ENCODE assay signal across 8 cellular contexts in the genomic region with DNA sequence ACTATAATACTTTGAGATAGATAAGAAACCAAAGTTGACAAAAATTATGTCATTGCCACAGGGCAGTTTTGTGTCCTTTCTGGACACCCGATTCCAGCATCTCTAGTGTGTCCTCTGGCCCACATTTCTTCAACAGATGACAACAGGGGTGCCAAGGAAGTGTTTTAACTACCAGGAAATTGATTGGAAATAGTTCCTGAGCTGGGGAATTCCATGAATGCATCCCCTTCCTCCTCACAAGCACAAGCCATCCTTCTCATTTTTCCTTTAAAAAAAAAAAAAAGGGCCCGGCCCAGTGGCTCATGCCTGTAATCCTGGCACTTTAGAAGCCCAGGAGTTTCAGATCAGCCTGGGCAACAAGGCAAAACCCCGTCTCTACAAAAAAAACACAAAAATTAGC. TPM values are rescaled to one million over a fixed set of nuclear protein-coding genes. Genes with fewer than 3 reads are reported as not detected.
DNase-seq lines count a peak whose midpoint lies in the region; ATAC-seq and TF ChIP-seq lines count a peak whose summit lies in the region.

No MANE protein-coding gene starts in this region.

- H3K9ac ChIP-seq in mammary epithelial cell (ENCODE audit: insufficient read depth, low read length), result peak overlapping the region; percentile 38

- H3K4me2 ChIP-seq in mammary epithelial cell (ENCODE audit: insufficient read depth, low read depth, low read length), result peak overlapping the region; percentile 37

- H3K4me3 ChIP-seq in left ventricle myocardium inferior (peak overlapping the region; percentile 83), mammary epithelial cell (replicated peaks in 1 of 3; ENCODE audit: insufficient read depth in 1 of 3, low read depth in 2 of 3, low read length in 3 of 3) (peak overlapping the region in 1 of 3 experiments; percentile 7), muscle layer of duodenum (ENCODE audit: low read depth in 1 of 2, low read length in 2 of 2) (peak overlapping the region; percentile 81 to 94), urinary bladder (ENCODE audit: low read depth, low read length) (no peak overlapping the region)

- TF ChIP-seq CTCF in left ventricle myocardium inferior (IDR thresholded peaks at IDR 0.05; ENCODE audit: borderline replicate concordance) (no peak), mammary epithelial cell (conservative IDR thresholded peaks at IDR 0.05 in 1 of 2, IDR thresholded peaks at IDR 0.05 in 1 of 2; ENCODE audit: extremely low read depth in 1 of 2, insufficient read depth in 1 of 2, low read depth in 1 of 2, low read length in 2 of 2) (no peak)

- in situ Hi-C loops in mammary epithelial cell (cut with MboI; ENCODE audit: low sequenced_read_pairs in 2 of 2), result no loop called here

- H3K36me3 ChIP-seq in left ventricle myocardium inferior (peaks cover 27% of the 10 kb centered on the region), mammary epithelial cell (ENCODE audit: insufficient read depth, low read length) (peaks cover 20% of the 10 kb centered on the region), muscle layer of duodenum (ENCODE audit: control insufficient read depth in 1 of 2, insufficient read depth in 2 of 2, low read length in 2 of 2) (peaks cover 23 to 29% of the 10 kb centered on the region in 2 donors), urinary bladder (ENCODE audit: insufficient read depth) (peaks cover 4% of the 10 kb centered on the region)

- H2AFZ ChIP-seq in mammary epithelial cell (ENCODE audit: low read depth, low read length), result peak overlapping the region; percentile 57

- H3K27ac ChIP-seq in left ventricle myocardium inferior (replicated peaks), result peak overlapping the region; percentile 91
- peak overlapping the region; percentile 83 for H3K27ac ChIP-seq in mammary epithelial cell (ENCODE audit: insufficient read depth, low read depth, low read length)
- H3K27ac ChIP-seq in muscle layer of duodenum (ENCODE audit: low read length), result peak overlapping the region; percentile 90
- peak overlapping the region; percentile 41 for H3K27ac ChIP-seq in urinary bladder (ENCODE audit: low read depth)

- intact Hi-C loops in left ventricle myocardium inferior (cut with micrococcal nuclease), result no loop called here
- intact Hi-C loops in left ventricle myocardium superior (cut with micrococcal nuclease), result no loop called here
- intact Hi-C loops in mammary epithelial cell (cut with micrococcal nuclease), result loop anchor here (1.0 kb wide), 1 partner anchor 31 kb away; a partner anchor contains a TSS

- H3K27me3 ChIP-seq in left ventricle myocardium inferior (ENCODE audit: low read depth) (no peaks in the 10 kb centered on the region), mammary epithelial cell (ENCODE audit: insufficient read depth, low read length) (no peaks in the 10 kb centered on the region), muscle layer of duodenum (ENCODE audit: low read depth, low read length) (no peaks in the 10 kb centered on the region)

- H3K9me3 ChIP-seq in left ventricle myocardium inferior (replicated peaks) (no peaks in the 10 kb centered on the region), mammary epithelial cell (replicated peaks; ENCODE audit: insufficient read depth, low read length) (no peaks in the 10 kb centered on the region), muscle layer of duodenum (ENCODE audit: control insufficient read depth in 1 of 2, low read length in 2 of 2) (no peaks in the 10 kb centered on the region)

- TSS peak; percentile 94 for BruUV-seq in mammary epithelial cell (replicated peaks; lab: Mats Ljungman, UMichigan)

- DNase-seq in left ventricle myocardium inferior, result no peak
- no peak for DNase-seq in left ventricle myocardium superior
- no peak for DNase-seq in mammary epithelial cell
- DNase-seq in NCI-H2171 (lab: John Stamatoyannopoulos, UW), result no peak
- DNase-seq in cerebellum (ENCODE audit: low spot score), result no peak

- WGBS in mammary epithelial cell (ENCODE audit: low coverage, missing lambda C conversion rate), result 100% methylated on average over 3 of the region's 3 CpGs
- WGBS in urinary bladder, result 66% methylated on average over 3 of the region's 3 CpGs

- ATAC-seq in left ventricle myocardium superior (no peak), HG03432 (IDR thresholded peaks at IDR 0.05; ENCODE audit: unreplicated experiment) (no peak)

- no peaks in the 10 kb centered on the region for H4K20me1 ChIP-seq in mammary epithelial cell (ENCODE audit: insufficient read depth, low read length)

- H3K79me2 ChIP-seq in mammary epithelial cell (ENCODE audit: insufficient read depth, low read length), result peaks cover 8% of the 10 kb centered on the region

- CTCF ChIA-PET in mammary epithelial cell (lab: Charles Lee; ENCODE audit: low non-redundant PET), result no interaction called here

- peaks cover 29% of the 10 kb centered on the region for H3K4me1 ChIP-seq in left ventricle myocardium inferior
- H3K4me1 ChIP-seq in mammary epithelial cell (ENCODE audit: insufficient read depth, low read length), result peaks cover 27% of the 10 kb centered on the region
- peaks cover 9% of the 10 kb centered on the region in 2 donors for H3K4me1 ChIP-seq in muscle layer of duodenum (ENCODE audit: control insufficient read depth in 1 of 2, insufficient read depth in 2 of 2, low read length in 2 of 2)
- no peaks in the 10 kb centered on the region for H3K4me1 ChIP-seq in urinary bladder (ENCODE audit: insufficient read depth)

- dilution Hi-C loops in mammary epithelial cell (cut with HindIII; ENCODE audit: low sequenced_read_pairs), result no loop called here

RNA-seq across cellular contexts. Expression of a gene that starts 0.7 kb away (rescaled TPM):
- total RNA-seq in left ventricle myocardium inferior (13.2 TPM), left ventricle myocardium superior (12.1 TPM), mammary epithelial cell (10 to 100 TPM; 37.8 to 42.0 TPM), urinary bladder (9.7 TPM), cerebellum (12.8 TPM)
- polyA plus RNA-seq in mammary epithelial cell (29.4 TPM), urinary bladder (37.7 TPM)
- polyA minus RNA-seq in mammary epithelial cell, result 14.2 TPM

RNA-seq across cellular contexts. Expression of a gene that starts 9.4 kb away (rescaled TPM):
- total RNA-seq in left ventricle myocardium inferior, result 2.0 TPM
- 1.7 TPM for total RNA-seq in left ventricle myocardium superior
- total RNA-seq in mammary epithelial cell, result 1 to 10 TPM; 2.3 TPM
- polyA plus RNA-seq in mammary epithelial cell, result 2.1 TPM
- polyA minus RNA-seq in mammary epithelial cell, result not detected
- 1.3 TPM for total RNA-seq in urinary bladder
- 18.9 TPM for polyA plus RNA-seq in urinary bladder
- total RNA-seq in cerebellum, result 0.64 TPM

RNA-seq across cellular contexts. Expression of a gene that starts 9.9 kb away (rescaled TPM):
- 14.6 TPM for total RNA-seq in left ventricle myocardium inferior
- total RNA-seq in left ventricle myocardium superior, result 12.9 TPM
- 10 to 100 TPM; 21.0 to 46.6 TPM for total RNA-seq in mammary epithelial cell
- polyA plus RNA-seq in mammary epithelial cell, result 20.7 TPM
- 25.2 TPM for polyA minus RNA-seq in mammary epithelial cell
- total RNA-seq in urinary bladder, result 12.9 TPM
- 47.7 TPM for polyA plus RNA-seq in urinary bladder
- 5.6 TPM for total RNA-seq in cerebellum

RNA-seq across cellular contexts. Expression of a gene that starts 20.8 kb away (rescaled TPM):
- 26.3 TPM for total RNA-seq in left ventricle myocardium inferior
- 33.1 TPM for total RNA-seq in left ventricle myocardium superior
- total RNA-seq in mammary epithelial cell, result 100 to 1,000 TPM; 157 to 169 TPM
- 39.3 TPM for polyA plus RNA-seq in mammary epithelial cell
- 227 TPM for polyA minus RNA-seq in mammary epithelial cell
- 75.2 TPM for total RNA-seq in urinary bladder
- polyA plus RNA-seq in urinary bladder, result 52.8 TPM
- total RNA-seq in cerebellum, result 72.5 TPM

RNA-seq across cellular contexts. Expression of a gene that starts 23.9 kb away (rescaled TPM):
- total RNA-seq in left ventricle myocardium inferior, result 90.2 TPM
- total RNA-seq in left ventricle myocardium superior, result 106 TPM
- 100 to 1,000 TPM; 180 to 258 TPM for total RNA-seq in mammary epithelial cell
- polyA plus RNA-seq in mammary epithelial cell, result 172 TPM
- polyA minus RNA-seq in mammary epithelial cell, result 346 TPM
- 93.9 TPM for total RNA-seq in urinary bladder
- 152 TPM for polyA plus RNA-seq in urinary bladder
- 67.4 TPM for total RNA-seq in cerebellum

Comparison
In these comparisons a context has a peak if more than half of its experiments do, and no peak if none do; other contexts are left out.
1. H3K27ac ChIP-seq: peak in every context shown above with its lines; median percentile 91 in left ventricle myocardium inferior; 90 in muscle layer of duodenum; 83 in mammary epithelial cell; 41 in urinary bladder.